In genomic region chr1:116408193-116408592, GRCh38 we compare ENCODE assay signal across 25 cellular contexts. TPM values are rescaled to one million over a fixed set of nuclear protein-coding genes. Genes with fewer than 3 reads are reported as not detected.
A peak's percentile ranks its signal among the peaks of the same experiment; 100 is the strongest.
DNase-seq lines count a peak whose midpoint lies in the region; ATAC-seq, FAIRE-seq and TF ChIP-seq lines count a peak whose summit lies in the region.
"Had no signal": no experiment of that assay in that cellular context is flagged by ENCODE, and none has a peak within 500 bp of the region (broad histone marks: within the 10 kb centered on the region; RNA-seq: fewer than 3 reads in every experiment).

No MANE protein-coding gene starts in this region.

- no peaks in the 10 kb centered on the region for H3K9me3 ChIP-seq in cardiac muscle cell (ENCODE audit: low read depth)
- no peaks in the 10 kb centered on the region for H3K9me3 ChIP-seq in heart right ventricle
- H3K9me3 ChIP-seq in HEK293 (ENCODE audit: control insufficient read depth, insufficient read depth, low read depth, low read length): no peaks in the 10 kb centered on the region
- H3K9me3 ChIP-seq in K562 (replicated peaks; ENCODE audit: control insufficient read depth, insufficient read depth, low read depth, low read length): no peaks in the 10 kb centered on the region
- H3K9me3 ChIP-seq in keratinocyte (ENCODE audit: control insufficient read depth, low read depth, low read length): no peaks in the 10 kb centered on the region

- no peak for ATAC-seq in heart right ventricle
- no peak for ATAC-seq in K562
- ATAC-seq in activated CD8-positive, alpha-beta T cell treated with anti-CD3 and anti-CD28 coated beads for 36 hours: no peak
- ATAC-seq: HCT116 had no signal

- DNase-seq in cardiac muscle cell (ENCODE audit: low read depth in 1 of 2, low spot score in 1 of 2): no peak
- no peak for DNase-seq in heart right ventricle
- DNase-seq in K562 (ENCODE audit: extremely low read depth in 1 of 4, low spot score in 3 of 4): no peak
- no peak for DNase-seq in keratinocyte (ENCODE audit: low read depth, low spot score)
- DNase-seq in activated CD8-positive, alpha-beta T cell treated with anti-CD3 and anti-CD28 coated beads for 36 hours: no peak
- no peak for DNase-seq in posterior cingulate gyrus
- DNase-seq in Kasumi-1 (lab: John Stamatoyannopoulos, UW): no peak
- DNase-seq: C1 segment of cervical spinal cord, DMS153, DND-41, IMR-90, NCI-H1092 treated with DMSO at 0.1 percent for 48 hours, NCI-H1436, NCI-H187, NCI-H2081 treated with DMSO at 0.1 percent for 48 hours, NCI-H446 treated with DMSO at 0.1 percent for 48 hours, NCI-H526, NCI-H82, RPMI8226, SHP77 had no signal

- POLR2A ChIA-PET in HEK293 (lab: Yijun Ruan, JAX) (interaction anchor here (1.4 kb wide), 1 partner anchor 10 kb away, joined by 3 read pairs; no protein-coding TSS in a partner anchor), K562 (lab: Yijun Ruan, JAX) (interaction anchor here (0.6 to 2.0 kb wide), 5 partner anchors 10 to 740 kb away, joined by 3 to 6 read pairs (median 3); no protein-coding TSS in a partner anchor)
- POLR2A ChIA-PET in activated CD8-positive, alpha-beta T cell treated with anti-CD3 and anti-CD28 coated beads for 36 hours (lab: Charles Lee): interaction anchor here (4.3 kb wide), 1 partner anchor 9 kb away, joined by 20 read pairs; no protein-coding TSS in a partner anchor

- no peaks in the 10 kb centered on the region for H3K9me3 Mint-ChIP-seq in activated CD8-positive, alpha-beta T cell treated with anti-CD3 and anti-CD28 coated beads for 36 hours

- no peaks in the 10 kb centered on the region for H3K27me3 ChIP-seq in cardiac muscle cell
- H3K27me3 ChIP-seq in heart right ventricle: no peaks in the 10 kb centered on the region
- no peaks in the 10 kb centered on the region for H3K27me3 ChIP-seq in K562 (ENCODE audit: control insufficient read depth in 2 of 2, insufficient read depth in 2 of 2, low read length in 2 of 2)
- H3K27me3 ChIP-seq in keratinocyte (ENCODE audit: control insufficient read depth, extremely low read depth, insufficient read depth, low read length): no peaks in the 10 kb centered on the region

- no peaks in the 10 kb centered on the region for H4K20me1 ChIP-seq in K562 (replicated peaks; ENCODE audit: control insufficient read depth, insufficient read depth, low read length)
- peaks cover 14% of the 10 kb centered on the region for H4K20me1 ChIP-seq in keratinocyte (ENCODE audit: control insufficient read depth, extremely low read depth, insufficient read depth, low read length)

- TF ChIP-seq EP300 in K562 (IDR thresholded peaks at IDR 0.05; ENCODE audit: low read length): no peak

- WGBS in heart right ventricle, 2 donors: 93 to 97% methylated on average over 2 of the region's 2 CpGs
- 81% methylated on average over 2 of the region's 2 CpGs for WGBS in K562 (ENCODE audit: insufficient coverage, low coverage, missing lambda C conversion rate)

- CTCF ChIA-PET in HEK293 (lab: Yijun Ruan, JAX): interaction anchor here (0.6 to 1.9 kb wide), 3 partner anchors 77 to 269 kb away, joined by 3 to 8 read pairs (median 3); no protein-coding TSS in a partner anchor
- CTCF ChIA-PET in K562 (lab: Yijun Ruan, JAX; ENCODE audit: low intra/inter-chr PET ratio): no interaction called here
- CTCF ChIA-PET in activated CD8-positive, alpha-beta T cell treated with anti-CD3 and anti-CD28 coated beads for 36 hours (lab: Charles Lee): interaction anchor here (1.8 to 3.1 kb wide), 2 partner anchors 10 to 269 kb away, joined by 5 to 10 read pairs; no protein-coding TSS in a partner anchor

- peak overlapping the region; percentile 95 for H3K27ac ChIP-seq in cardiac muscle cell
- peak overlapping the region in 2 of 10 donors; percentile 24 to 82 for H3K27ac ChIP-seq in heart right ventricle
- H3K27ac ChIP-seq in HEK293 (ENCODE audit: extremely low read depth, low read depth, low read length): no peak overlapping the region
- H3K27ac ChIP-seq in K562 (ENCODE audit: extremely low read depth, low read depth, low read length): peak overlapping the region; percentile 9; the same call in 2 of the 3 replicates
- no peak overlapping the region for H3K27ac ChIP-seq in keratinocyte (ENCODE audit: control insufficient read depth, insufficient read depth, low read length)
- H3K27ac ChIP-seq: KMS-11 had no signal

- dilution Hi-C loops in keratinocyte (cut with MboI; ENCODE audit: extremely low pct_ligation_motif_present, low sequenced_read_pairs): no loop called here

- no peak for TF ChIP-seq POLR2A in K562 (conservative IDR thresholded peaks at IDR 0.05)

- in situ Hi-C loops in K562 (cut with MboI): no loop called here

- FAIRE-seq in K562 (lab: Jason Lieb, UNC): no peak
- no peak for FAIRE-seq in keratinocyte (lab: Jason Lieb, UNC)
- FAIRE-seq: GM12892, GM19239 had no signal

- H3K4me1 ChIP-seq in cardiac muscle cell (ENCODE audit: low read depth) (peaks cover 50% of the 10 kb centered on the region), heart right ventricle (peaks cover 2 to 57% (median 23%) of the 10 kb centered on the region in 9 donors), HEK293 (ENCODE audit: control insufficient read depth, insufficient read depth, low read length) (no peaks in the 10 kb centered on the region), K562 (replicated peaks in 1 of 2; ENCODE audit: control insufficient read depth in 2 of 2, insufficient read depth in 2 of 2, low read length in 2 of 2) (peaks cover 37 to 70% of the 10 kb centered on the region in 2 experiments; a peak in 4 of 5 replicates), keratinocyte (ENCODE audit: control insufficient read depth, extremely low read depth, insufficient read depth, low read length) (peaks cover 47% of the 10 kb centered on the region)

- no peak overlapping the region; a peak in 1 of 4 replicates for H3K9ac ChIP-seq in K562 (ENCODE audit: insufficient read depth in 1 of 2, low read depth in 2 of 2, low read length in 2 of 2)
- no peak overlapping the region for H3K9ac ChIP-seq in keratinocyte (ENCODE audit: control insufficient read depth, extremely low read depth, insufficient read depth, low read length)
- H3K9ac ChIP-seq: KMS-11 had no signal

- H3K4me2 ChIP-seq in K562 (ENCODE audit: insufficient read depth, low read length) (no peak overlapping the region), keratinocyte (ENCODE audit: control insufficient read depth, extremely low read depth, insufficient read depth, low read depth, low read length) (peak overlapping the region; percentile 11)
- H3K4me2 ChIP-seq: KMS-11 had no signal

- H3K36me3 Mint-ChIP-seq in activated CD8-positive, alpha-beta T cell treated with anti-CD3 and anti-CD28 coated beads for 36 hours (ENCODE audit: low read depth): peaks cover 34% of the 10 kb centered on the region

- no peaks in the 10 kb centered on the region for H3K27me3 Mint-ChIP-seq in activated CD8-positive, alpha-beta T cell treated with anti-CD3 and anti-CD28 coated beads for 36 hours

- no peak overlapping the region for H3K4me3 ChIP-seq in cardiac muscle cell
- H3K4me3 ChIP-seq in heart right ventricle: no peak overlapping the region
- no peak overlapping the region for H3K4me3 ChIP-seq in HEK293 (ENCODE audit: low read depth, low read length)
- H3K4me3 ChIP-seq in K562: no peak overlapping the region
- no peak overlapping the region for H3K4me3 ChIP-seq in keratinocyte (ENCODE audit: control insufficient read depth in 2 of 3, extremely low read depth in 1 of 3, insufficient read depth in 2 of 3, low read depth in 1 of 3, low read length in 3 of 3)

- no peak overlapping the region for H3K27ac Mint-ChIP-seq in activated CD8-positive, alpha-beta T cell treated with anti-CD3 and anti-CD28 coated beads for 36 hours

- no peak for TF ChIP-seq RAD21 in K562 (CRISPR knock-in tag; conservative IDR thresholded peaks at IDR 0.05 in 1 of 2, IDR thresholded peaks at IDR 0.05 in 1 of 2)

- intact Hi-C loops in heart right ventricle (cut with DNase I): no loop called here
- intact Hi-C loops in K562 (cut with micrococcal nuclease): loop anchor here (2.0 kb wide), 1 partner anchor 77 kb away; no protein-coding TSS in a partner anchor
- intact Hi-C loops in activated CD8-positive, alpha-beta T cell treated with anti-CD3 and anti-CD28 coated beads for 36 hours (cut with micrococcal nuclease): no loop called here
- intact Hi-C loops in posterior cingulate gyrus (cut with DNase I): no loop called here

- H3K4me3 Mint-ChIP-seq in activated CD8-positive, alpha-beta T cell treated with anti-CD3 and anti-CD28 coated beads for 36 hours: no peak overlapping the region

- TF ChIP-seq CTCF in cardiac muscle cell (IDR thresholded peaks at IDR 0.05; ENCODE audit: low read depth, low read length) (no peak), heart right ventricle (IDR thresholded peaks at IDR 0.05) (no peak), HEK293 (tag by site-specific recombination; IDR thresholded peaks at IDR 0.05) (no peak), K562 (IDR thresholded peaks at IDR 0.05 in 2 of 3, conservative IDR thresholded peaks at IDR 0.05 in 1 of 3; ENCODE audit: insufficient read depth in 2 of 3, low read depth in 1 of 3, low read length in 3 of 3) (no peak), keratinocyte (optimal IDR thresholded peaks at IDR 0.05 in 1 of 3, IDR thresholded peaks at IDR 0.05 in 1 of 3, conservative IDR thresholded peaks at IDR 0.05 in 1 of 3; ENCODE audit: extremely low read depth in 1 of 3, insufficient read depth in 2 of 3, low read length in 3 of 3) (no peak)
- TF ChIP-seq CTCF in activated CD8-positive, alpha-beta T cell treated with anti-CD3 and anti-CD28 coated beads for 36 hours (IDR thresholded peaks at IDR 0.05): no peak

- H3K9me1 ChIP-seq in K562 (ENCODE audit: control insufficient read depth, insufficient read depth, low read length) (no peaks in the 10 kb centered on the region), keratinocyte (ENCODE audit: control insufficient read depth, extremely low read depth, insufficient read depth, low read length) (peaks cover 2% of the 10 kb centered on the region)

- no TSS peak for BruUV-seq in K562 (replicated peaks; lab: Mats Ljungman, UMichigan)

- H3K36me3 ChIP-seq in cardiac muscle cell (peaks cover 42% of the 10 kb centered on the region), heart right ventricle (peaks cover 0 to 63% (median 36%) of the 10 kb centered on the region in 9 donors), HEK293 (ENCODE audit: control insufficient read depth in 2 of 2, insufficient read depth in 1 of 2, low read length in 2 of 2) (peaks cover 0 to 59% of the 10 kb centered on the region in 2 experiments; a peak in 1 of 3 replicates), K562 (ENCODE audit: control insufficient read depth, insufficient read depth, low read length) (peaks cover 51% of the 10 kb centered on the region), keratinocyte (ENCODE audit: control insufficient read depth in 2 of 2, extremely low read depth in 1 of 2, insufficient read depth in 2 of 2, low read length in 2 of 2) (peaks cover 24 to 39% of the 10 kb centered on the region in 2 experiments)

- H3K79me2 ChIP-seq in K562 (ENCODE audit: control insufficient read depth, insufficient read depth, low read length) (no peaks in the 10 kb centered on the region), keratinocyte (ENCODE audit: control insufficient read depth, insufficient read depth, low read length) (no peaks in the 10 kb centered on the region)

- H3K4me1 Mint-ChIP-seq in activated CD8-positive, alpha-beta T cell treated with anti-CD3 and anti-CD28 coated beads for 36 hours (ENCODE audit: low read depth): peaks cover 11% of the 10 kb centered on the region

- no peak overlapping the region for H2AFZ ChIP-seq in K562 (ENCODE audit: low read depth, low read length)
- H2AFZ ChIP-seq in keratinocyte (ENCODE audit: control insufficient read depth, low read length): no peak overlapping the region

RNA-seq across cellular contexts. Expression of gene ATP1A1, which starts 35.1 kb away (rescaled TPM):
- total RNA-seq in cardiac muscle cell (754 and 1,350 TPM in 2 replicates), heart right ventricle (100 to 1,000 TPM; 153 to 403 (median 203) TPM), K562 (2014; rRNA removed) (234 and 262 TPM in 2 replicates), K562 (2014; rRNA removed; fragmentation: Illumina TruSeq; extraction: Trizol) (109 and 122 TPM in 2 replicates), K562 (2015; rRNA removed; fragmentation: Illumina TruSeq; extraction: Trizol) (99.3 and 103 TPM in 2 replicates), K562 (2021) (319 and 354 TPM in 2 replicates)
- polyA plus RNA-seq in cardiac muscle cell (665 and 1,094 TPM in 2 replicates), heart right ventricle (100 to 1,000 TPM in 1 of 2 donors, 10 to 100 TPM in 1; 73.6 to 624 TPM), K562 (2011; rRNA removed) (358 and 513 TPM in 2 replicates), K562 (2014; fragmentation: Illumina TruSeq; extraction: Trizol) (358 and 388 TPM in 2 replicates), K562 (2014; fragmentation: Nextera tagmentation; extraction: Ambion mirVana) (100 to 1,000 TPM; 113 to 135 TPM), K562 (2014; rRNA removed) (261 and 293 TPM in 2 replicates), keratinocyte (357 to 412 TPM (median 381 TPM) in 3 replicates)
- 725 and 867 TPM in 2 replicates for total RNA-seq in K562 (2011; cell fraction: chromatin; rRNA removed; ENCODE audit: low replicate concordance)
- total RNA-seq in K562 (2011; cell fraction: nucleolus; rRNA removed): 1,035 and 1,106 TPM in 2 replicates
- total RNA-seq in K562 (2011; cell fraction: nucleoplasm; rRNA removed): 881 and 968 TPM in 2 replicates
- polyA plus RNA-seq in K562 (2011; cell fraction: cytosol; rRNA removed): 378 and 399 TPM in 2 replicates
- 255 and 257 TPM in 2 replicates for polyA plus RNA-seq in K562 (2011; cell fraction: nucleus; rRNA removed)
- 185 and 295 TPM in 2 replicates for polyA plus RNA-seq in K562 (2012)
- polyA minus RNA-seq in K562 (2011; rRNA and poly(A)+ RNA removed): 616 and 874 TPM in 2 replicates
- polyA minus RNA-seq in K562 (2011; cell fraction: cytosol; rRNA and poly(A)+ RNA removed): 258 and 300 TPM in 2 replicates
- 138 and 192 TPM in 2 replicates for polyA minus RNA-seq in K562 (2011; cell fraction: nucleus; rRNA and poly(A)+ RNA removed)
- 305 TPM for polyA plus RNA-seq in keratinocyte (2011; ENCODE audit: low read depth)
- 239 and 241 TPM in 2 replicates for polyA plus RNA-seq in keratinocyte (2011; cell fraction: cytosol; rRNA removed)
- 486 and 517 TPM in 2 replicates for polyA plus RNA-seq in keratinocyte (2011; cell fraction: nucleus; rRNA removed)
- 252 and 318 TPM in 2 replicates for polyA plus RNA-seq in keratinocyte (2012; ENCODE audit: low replicate concordance)
- 225 to 603 TPM (median 478 TPM) in 3 replicates for polyA minus RNA-seq in keratinocyte
- 257 TPM for polyA minus RNA-seq in keratinocyte (2011; cell fraction: cytosol; rRNA and poly(A)+ RNA removed)
- 329 and 500 TPM in 2 replicates for polyA minus RNA-seq in keratinocyte (2011; cell fraction: nucleus; rRNA and poly(A)+ RNA removed)
- 100 to 1,000 TPM; 201 to 202 TPM for total RNA-seq in activated CD8-positive, alpha-beta T cell treated with anti-CD3 and anti-CD28 coated beads for 36 hours

Comparison
In these comparisons a context has a peak if more than half of its experiments do, and no peak if none do; other contexts are left out.
1. H3K27ac ChIP-seq: peak in cardiac muscle cell (single experiment) and K562 (single experiment); none in HEK293 (single experiment) and keratinocyte (single experiment).